ENCODE assay signal across 8 cellular contexts in genomic region chr19:571127-571974, GRCh38. TPM values are rescaled to one million over a fixed set of nuclear protein-coding genes. Genes with fewer than 3 reads are reported as not detected.
DNase-seq lines count a peak whose midpoint lies in the region; ATAC-seq and TF ChIP-seq lines count a peak whose summit lies in the region.

No MANE protein-coding gene starts in this region.

- H3K36me3 ChIP-seq in Loucy (ENCODE audit: insufficient read depth, low read length) (no peaks in the 10 kb centered on the region), SJSA1 (peaks cover 16% of the 10 kb centered on the region)

- H2AFZ ChIP-seq in Loucy (ENCODE audit: low read length), result peak overlapping the region; percentile 96

- H3K27me3 ChIP-seq in Loucy (ENCODE audit: insufficient read depth, low read length, poor library complexity, severe bottlenecking), result peaks cover 6% of the 10 kb centered on the region
- H3K27me3 ChIP-seq in SJSA1 (replicated peaks), result no peaks in the 10 kb centered on the region
- H3K27me3 ChIP-seq in layer of hippocampus (ENCODE audit: control insufficient read depth, insufficient read depth, low read length), result no peaks in the 10 kb centered on the region

- no peaks in the 10 kb centered on the region for H3K9me3 ChIP-seq in Loucy (ENCODE audit: insufficient read depth, low read depth, low read length)
- 0 out of 2 replicates have a peak, but pooled peaks cover 2% of the 10 kb centered on the region for H3K9me3 ChIP-seq in SJSA1 (replicated peaks)

- no peaks in the 10 kb centered on the region for H3K9me2 ChIP-seq in Loucy (replicated peaks; ENCODE audit: low read depth, low read length)

- in situ Hi-C loops in T47D (cut with HindIII; ENCODE audit: low pct_unique_long_range_greater_than_20kb, low sequenced_read_pairs), result no loop called here

- peak overlapping the region; percentile 59 for H3K4me3 ChIP-seq in GM12864 (ENCODE audit: low read depth, low read length)
- H3K4me3 ChIP-seq in Loucy (ENCODE audit: low read length, poor library complexity, severe bottlenecking), result peak overlapping the region; percentile 82
- H3K4me3 ChIP-seq in SJSA1, result peak overlapping the region; percentile 92

- H3K27ac ChIP-seq in SJSA1, result no peak overlapping the region
- peak overlapping the region; percentile 46 for H3K27ac ChIP-seq in layer of hippocampus (ENCODE audit: low read depth, low read length)

- H3K4me1 ChIP-seq in Loucy (ENCODE audit: insufficient read depth, low read length, poor library complexity, severe bottlenecking) (peaks cover 20% of the 10 kb centered on the region), SJSA1 (replicated peaks) (peaks cover 27% of the 10 kb centered on the region)

- TF ChIP-seq CTCF in GM12864 (IDR thresholded peaks at IDR 0.05; ENCODE audit: low read depth, low read length, missing control alignments) (no peak), Loucy (conservative IDR thresholded peaks at IDR 0.05; ENCODE audit: low read length) (no peak)

- ATAC-seq in GM21529 (IDR thresholded peaks at IDR 0.05; ENCODE audit: unreplicated experiment), result no peak

- H3K79me2 ChIP-seq in Loucy (ENCODE audit: insufficient read depth, low read length), result peaks cover 39% of the 10 kb centered on the region

- peaks cover 11% of the 10 kb centered on the region for H3F3A ChIP-seq in Loucy (ENCODE audit: low read depth)

- peak overlapping the region; percentile 90 for H3K4me2 ChIP-seq in Loucy (ENCODE audit: low read depth, low read length, poor library complexity, severe bottlenecking)

- peaks cover 36% of the 10 kb centered on the region for H4K20me1 ChIP-seq in Loucy (ENCODE audit: insufficient read depth, low read length, poor library complexity, severe bottlenecking)

- H3K9ac ChIP-seq in Loucy (ENCODE audit: low read depth, low read length, poor library complexity, severe bottlenecking), result peak overlapping the region; percentile 79

- DNase-seq in GM12864 (ENCODE audit: low read depth) (no peak), SJSA1 (ENCODE audit: low read depth in 1 of 2, low spot score in 2 of 2) (no peak), T47D (ENCODE audit: low read depth in 1 of 2, low spot score in 1 of 2) (peak; percentile 68 to 97), NCI-H1694 treated with DMSO at 0.1 percent for 48 hours (lab: John Stamatoyannopoulos, UW) (no peak)
- peak; percentile 74 for DNase-seq in stimulated activated CD8-positive, alpha-beta memory T cell treated with anti-CD3 and anti-CD28 coated beads, Interleukin-4, amount 100 ng/mL, for 48 hours

RNA-seq across cellular contexts. Expression of gene BSG, which starts 1.0 kb away (rescaled TPM):
- 444 and 577 TPM in 2 replicates for total RNA-seq in SJSA1 (2014; rRNA removed; shearing (Covaris generic))

RNA-seq across cellular contexts. Expression of gene HCN2, which starts 18.3 kb away (rescaled TPM):
- 2.2 and 4.3 TPM in 2 replicates for total RNA-seq in SJSA1 (2014; rRNA removed; shearing (Covaris generic))

RNA-seq across cellular contexts. Expression of gene GZMM, which starts 27.5 kb away (rescaled TPM):
- total RNA-seq in SJSA1 (2014; rRNA removed; shearing (Covaris generic)), result not detected in 2 replicates

RNA-seq across cellular contexts. Expression of gene CDC34, which starts 39.8 kb away (rescaled TPM):
- total RNA-seq in SJSA1 (2014; rRNA removed; shearing (Covaris generic)), result 62.1 and 97.9 TPM in 2 replicates

Comparison
In these comparisons a context has a peak if more than half of its experiments do, and no peak if none do; other contexts are left out.
1. DNase-seq: peak in T47D (2 of 2) and stimulated activated CD8-positive, alpha-beta memory T cell treated with anti-CD3 and anti-CD28 coated beads, Interleukin-4, amount 100 ng/mL, for 48 hours (single experiment); none in GM12864 (single experiment), SJSA1 (0 of 2) and NCI-H1694 treated with DMSO at 0.1 percent for 48 hours (single experiment).
2. Peak in every context shown above with its lines, with median percentiles within 50 percentile points of each other: H3K4me3 ChIP-seq.